In the genomic region with DNA sequence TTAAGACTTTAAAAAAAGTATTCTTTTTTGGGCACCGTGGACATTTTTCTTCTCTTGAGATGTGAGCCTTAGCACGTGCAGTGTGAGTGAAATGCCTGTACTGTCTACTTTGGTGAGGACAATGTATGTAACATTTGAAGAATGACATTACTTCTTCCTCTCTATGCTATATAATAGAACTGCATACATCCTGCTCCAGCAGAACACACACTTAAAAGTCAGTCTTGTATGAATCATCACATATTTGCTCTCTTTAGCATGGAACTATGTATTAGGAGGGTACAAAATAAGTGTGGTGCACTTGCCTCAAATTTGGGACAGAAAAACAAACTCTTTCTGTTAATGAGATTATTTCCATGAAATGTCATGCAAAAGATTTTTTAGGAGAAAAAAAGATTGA, we compare ENCODE assay signal across 24 cellular contexts.
A peak's percentile ranks its signal among the peaks of the same experiment; 100 is the strongest.
DNase-seq lines count a peak whose midpoint lies in the region; ATAC-seq and TF ChIP-seq lines count a peak whose summit lies in the region.
"Had no signal": no experiment of that assay in that cellular context is flagged by ENCODE, and none has a peak within 500 bp of the region (broad histone marks: within the 10 kb centered on the region; RNA-seq: fewer than 3 reads in every experiment).

No MANE protein-coding gene starts in this region.

- no peak for TF ChIP-seq EP300 in sigmoid colon (IDR thresholded peaks at IDR 0.05)

- H3K9me3 ChIP-seq in sigmoid colon: no peaks in the 10 kb centered on the region
- H3K9me3 ChIP-seq: Caco-2 had no signal

- DNase-seq in HCEC 1CT (peak; percentile 37), dorsolateral prefrontal cortex (no peak), sigmoid colon (no peak)
- DNase-seq: Caco-2; CD8-positive, alpha-beta T cell; DND-41; HFFc6; KBM-7; MV-4-11; NCI-H1105; NCI-H1436 treated with DMSO at 0.1 percent for 48 hours; NCI-H1930; NCI-H446; NCI-H524 treated with DMSO at 0.1 percent for 48 hours; NCI-H82; NK-92 treated with Interleukin-12 subunit alpha and Interleukin-12 subunit beta, amount 100 ng/mL, for 24 hours; RPMI8226; SW 1271 had no signal

- H3K4me3 ChIP-seq in dorsolateral prefrontal cortex: no peak overlapping the region
- H3K4me3 ChIP-seq in sigmoid colon: no peak overlapping the region
- H3K4me3 ChIP-seq: GM23338 had no signal

- no peak for ATAC-seq in GM18517 (IDR thresholded peaks at IDR 0.05; ENCODE audit: unreplicated experiment)
- ATAC-seq in GM18511 (IDR thresholded peaks at IDR 0.05; ENCODE audit: unreplicated experiment): no peak
- no peak for ATAC-seq in HG02884 (IDR thresholded peaks at IDR 0.05; ENCODE audit: unreplicated experiment)
- ATAC-seq: CD8-positive, alpha-beta T cell had no signal

- H3K27me3 ChIP-seq in dorsolateral prefrontal cortex (no peaks in the 10 kb centered on the region), sigmoid colon (no peaks in the 10 kb centered on the region)

- intact Hi-C loops in dorsolateral prefrontal cortex (cut with DNase I): no loop called here
- intact Hi-C loops in sigmoid colon (cut with DNase I): loop anchor here (10.0 kb wide), 1 partner anchor 269 kb away; no protein-coding TSS in a partner anchor

- peaks cover 0 to 29% (median 23%) of the 10 kb centered on the region in 4 donors for H3K4me1 ChIP-seq in sigmoid colon
- H3K4me1 ChIP-seq: Caco-2 had no signal

- 72 to 89% methylated on average over 2 of the region's 2 CpGs for whole genome bisulfite sequencing in sigmoid colon, 2 donors

- TF ChIP-seq CTCF in VCaP (conservative IDR thresholded peaks at IDR 0.05) (no peak), dorsolateral prefrontal cortex (IDR thresholded peaks at IDR 0.05 in 54 of 56, conservative IDR thresholded peaks at IDR 0.05 in 2 of 56; ENCODE audit: low read depth in 1 of 56, partially characterized antibody in 56 of 56) (no peak), sigmoid colon (IDR thresholded peaks at IDR 0.05) (no peak)

- no peak for TF ChIP-seq POLR2A in sigmoid colon (IDR thresholded peaks at IDR 0.05)

- H3K27ac ChIP-seq in VCaP (peak overlapping the region; percentile 26), dorsolateral prefrontal cortex (peak overlapping the region in 50 of 59 donors; percentile 4 to 86 (median 51)), sigmoid colon (peak overlapping the region in 3 of 4 donors; percentile 17 to 58 (median 32))
- H3K27ac ChIP-seq: C4-2B had no signal

- H3K36me3 ChIP-seq in sigmoid colon: no peaks in the 10 kb centered on the region
